Comparison of ENCODE assay signal across 14 cellular contexts in genomic region chr9:114827658-114828360, GRCh38. TPM values are rescaled to one million over a fixed set of nuclear protein-coding genes. Genes with fewer than 3 reads are reported as not detected.
"Had no signal": no experiment of that assay in that cellular context is flagged by ENCODE, and none has a peak within 500 bp of the region (broad histone marks: within the 10 kb centered on the region; RNA-seq: fewer than 3 reads in every experiment).

No MANE protein-coding gene starts in this region.

- DNase-seq: activated B cell treated with CpG ODN at 0.5 μM for 24 hours; activated naive CD4-positive, alpha-beta T cell treated with Interleukin-2 at 50 U/mL for 16 hours; amygdala; body of pancreas; caudate nucleus; esophagus squamous epithelium; hippocampal formation; mammary epithelial cell; right cardiac atrium; SJCRH30; T-helper 17 cell had no signal

- H3K9me3 Mint-ChIP-seq: activated B cell treated with CpG ODN at 0.5 μM for 24 hours, type B pancreatic cell had no signal

- H3K27ac Mint-ChIP-seq: activated B cell treated with CpG ODN at 0.5 μM for 24 hours, T-helper 17 cell, type B pancreatic cell had no signal

- H3K36me3 Mint-ChIP-seq: type B pancreatic cell had no signal

- H3K27me3 Mint-ChIP-seq: T-helper 17 cell had no signal

- H3K4me3 Mint-ChIP-seq: activated B cell treated with CpG ODN at 0.5 μM for 24 hours, neural crest cell, T-helper 17 cell, type B pancreatic cell had no signal

- H3K4me1 Mint-ChIP-seq: activated B cell treated with CpG ODN at 0.5 μM for 24 hours, neural crest cell, T-helper 17 cell had no signal

- ATAC-seq: body of pancreas, left lobe of liver, right cardiac atrium, T-helper 17 cell had no signal

RNA-seq across cellular contexts. Expression of gene TNFSF15, which starts 22.0 kb away (rescaled TPM):
- total RNA-seq: neural crest cell had no signal
